In genomic region chrX:140092121-140092520, GRCh38 we compare ENCODE assay signal across 14 cellular contexts.
A peak's percentile ranks its signal among the peaks of the same experiment; 100 is the strongest.
DNase-seq lines count a peak whose midpoint lies in the region; ATAC-seq and TF ChIP-seq lines count a peak whose summit lies in the region.
"Had no signal": no experiment of that assay in that cellular context is flagged by ENCODE, and none has a peak within 500 bp of the region (broad histone marks: within the 10 kb centered on the region; RNA-seq: fewer than 3 reads in every experiment).

No MANE protein-coding gene starts in this region.

- H3K4me1 ChIP-seq in ES-I3 (ENCODE audit: insufficient read depth, low read length): peaks cover 20% of the 10 kb centered on the region; the same call in 1 of the 2 replicates
- H3K4me1 ChIP-seq in RWPE2 (ENCODE audit: insufficient read depth, poor library complexity, severe bottlenecking): no peaks in the 10 kb centered on the region

- no peak overlapping the region for H3K27ac ChIP-seq in RWPE2 (ENCODE audit: poor library complexity, severe bottlenecking)

- no peak overlapping the region for H3K4me3 ChIP-seq in RWPE2 (ENCODE audit: severe bottlenecking)

- TF ChIP-seq CTCF in RWPE2 (IDR thresholded peaks at IDR 0.05; ENCODE audit: poor library complexity, severe bottlenecking): no peak
- no peak for TF ChIP-seq CTCF in glutamatergic neuron (IDR thresholded peaks at IDR 0.05; ENCODE audit: partially characterized antibody, unreplicated experiment)
- no peak for TF ChIP-seq CTCF in progenitor cell of endocrine pancreas (IDR thresholded peaks at IDR 0.05; ENCODE audit: unreplicated experiment)

- ATAC-seq in RWPE2 (ENCODE audit: low read depth) (no peak), HG02571 (IDR thresholded peaks at IDR 0.05; ENCODE audit: unreplicated experiment) (no peak)

- H3K9me3 ChIP-seq in ES-I3 (ENCODE audit: control insufficient read depth, insufficient read depth, low read length): no peaks in the 10 kb centered on the region
- H3K9me3 ChIP-seq in RWPE2 (ENCODE audit: severe bottlenecking): no peaks in the 10 kb centered on the region
- H3K9me3 ChIP-seq: HAP-1 had no signal

- peak; percentile 22 for DNase-seq in RWPE2 (ENCODE audit: low spot score)
- DNase-seq in glutamatergic neuron: no peak
- DNase-seq in progenitor cell of endocrine pancreas (ENCODE audit: low spot score, unreplicated experiment): peak; percentile 10
- DNase-seq in NK-92 (lab: John Stamatoyannopoulos, UW; ENCODE audit: unreplicated experiment): no peak
- DNase-seq in NK-92 treated with Interleukin-12 subunit alpha and Interleukin-12 subunit beta, amount 100 ng/mL, for 24 hours (lab: John Stamatoyannopoulos, UW): no peak
- DNase-seq in activated naive CD4-positive, alpha-beta T cell (lab: John Stamatoyannopoulos, UW): no peak
- DNase-seq: activated CD4-positive, CD25-positive, alpha-beta regulatory T cell treated with anti-CD3 and anti-CD28 coated beads, Interleukin-2, amount 50 U/mL, for 72 hours; Calu3; effector CD4-positive, alpha-beta T cell; NCI-H1417 treated with DMSO at 0.1 percent for 48 hours; SHP77 had no signal

- H3K27me3 ChIP-seq in RWPE2 (ENCODE audit: insufficient read depth, poor library complexity, severe bottlenecking): peaks cover 13% of the 10 kb centered on the region

- H3K4me1 Mint-ChIP-seq in glutamatergic neuron (ENCODE audit: low read depth, unreplicated experiment): no peaks in the 10 kb centered on the region
- peaks cover 12% of the 10 kb centered on the region for H3K4me1 Mint-ChIP-seq in progenitor cell of endocrine pancreas (ENCODE audit: low read depth)

- peak overlapping the region; percentile 82 for H3K4me3 Mint-ChIP-seq in glutamatergic neuron (ENCODE audit: unreplicated experiment)
- peak overlapping the region; percentile 72 for H3K4me3 Mint-ChIP-seq in progenitor cell of endocrine pancreas (ENCODE audit: low read depth)

- H3K27me3 Mint-ChIP-seq in glutamatergic neuron (ENCODE audit: unreplicated experiment): no peaks in the 10 kb centered on the region
- peaks cover 31% of the 10 kb centered on the region for H3K27me3 Mint-ChIP-seq in progenitor cell of endocrine pancreas

- H3K9me3 Mint-ChIP-seq in glutamatergic neuron (ENCODE audit: unreplicated experiment) (no peaks in the 10 kb centered on the region), progenitor cell of endocrine pancreas (ENCODE audit: low read depth) (no peaks in the 10 kb centered on the region)

- no peak overlapping the region for H3K27ac Mint-ChIP-seq in glutamatergic neuron (ENCODE audit: unreplicated experiment)
- no peak overlapping the region for H3K27ac Mint-ChIP-seq in progenitor cell of endocrine pancreas

- H3K36me3 Mint-ChIP-seq in glutamatergic neuron (ENCODE audit: unreplicated experiment): no peaks in the 10 kb centered on the region
- H3K36me3 Mint-ChIP-seq in progenitor cell of endocrine pancreas (ENCODE audit: insufficient read depth): no peaks in the 10 kb centered on the region

- peak overlapping the region; percentile 50 for H3K9ac ChIP-seq in ES-I3 (ENCODE audit: low read depth, low read length)

- H3K36me3 ChIP-seq in ES-I3 (ENCODE audit: insufficient read depth, low read length): no peaks in the 10 kb centered on the region
- H3K36me3 ChIP-seq in RWPE2 (ENCODE audit: low read depth): no peaks in the 10 kb centered on the region
- H3K36me3 ChIP-seq: HAP-1 had no signal

Comparison
In these comparisons a context has a peak if more than half of its experiments do, and no peak if none do; other contexts are left out.
1. DNase-seq: peak in RWPE2 (single experiment) and progenitor cell of endocrine pancreas (single experiment); none in glutamatergic neuron (single experiment), NK-92 (single experiment), NK-92 treated with Interleukin-12 subunit alpha and Interleukin-12 subunit beta, amount 100 ng/mL, for 24 hours (single experiment) and activated naive CD4-positive, alpha-beta T cell (0 of 4).